Comparison of ENCODE assay signal across 8 cellular contexts in genomic region chr10:46022978-46023702, GRCh38. TPM values are rescaled to one million over a fixed set of nuclear protein-coding genes. Genes with fewer than 3 reads are reported as not detected.
A peak's percentile ranks its signal among the peaks of the same experiment; 100 is the strongest.
DNase-seq lines count a peak whose midpoint lies in the region; ATAC-seq and TF ChIP-seq lines count a peak whose summit lies in the region.

No MANE protein-coding gene starts in this region.

- H3K18ac ChIP-seq in IMR-90 (ENCODE audit: low read depth, low read length) (peak overlapping the region; percentile 42; the same call in 1 of the 2 replicates), trophoblast cell (ENCODE audit: low read length) (peak overlapping the region; percentile 91)

- peaks cover 17% of the 10 kb centered on the region for H3K9me1 ChIP-seq in IMR-90 (ENCODE audit: insufficient read depth, low read length)

- TF ChIP-seq EP300 in transverse colon (IDR thresholded peaks at IDR 0.05; ENCODE audit: low read depth), result no peak

- peaks cover 94% of the 10 kb centered on the region for H3K4me1 Mint-ChIP-seq in activated naive CD8-positive, alpha-beta T cell treated with anti-CD3 and anti-CD28 coated beads, Interleukin-2, amount 50 U/mL, for 24 hours

- H3K9me2 ChIP-seq in SU-DHL-6 (replicated peaks; ENCODE audit: insufficient read depth, low read length), result no peaks in the 10 kb centered on the region

- peak; percentile 35; the same call in 1 of the 2 replicates for TF ChIP-seq CTCF in IMR-90 (conservative IDR thresholded peaks at IDR 0.05; ENCODE audit: low read depth, low read length)
- no peak for TF ChIP-seq CTCF in SU-DHL-6 (IDR thresholded peaks at IDR 0.05; ENCODE audit: insufficient read depth, low read length, poor library complexity, severe bottlenecking)
- peak in 10 of 12 donors; percentile 8 to 57 (median 26) for TF ChIP-seq CTCF in heart left ventricle (IDR thresholded peaks at IDR 0.05)
- TF ChIP-seq CTCF in transverse colon (IDR thresholded peaks at IDR 0.05), result peak in 1 of 5 experiments; percentile 7

- H4K12ac ChIP-seq in trophoblast cell (ENCODE audit: low read depth, low read length), result peak overlapping the region; percentile 76

- no TSS peak for BruUV-seq in IMR-90 (replicated peaks; lab: Mats Ljungman, UMichigan)

- TF ChIP-seq RAD21 in IMR-90 (IDR thresholded peaks at IDR 0.05; ENCODE audit: low read length), result peak; percentile 42

- WGBS in IMR-90 (ENCODE audit: extremely low coverage in 2 of 2, insufficient read length in 1 of 2), 2 experiments, result 1% methylated on average over 30 of the region's 49 CpGs; no CpG with 5 or more reads in 1 of the 2 experiments
- 0 to 1% (median 1%) methylated on average over 33 to 49 of the region's 49 CpGs for WGBS in heart left ventricle, 4 donors
- no CpG with 5 or more reads among the region's 49 CpGs for WGBS in trophoblast cell (ENCODE audit: extremely low coverage, insufficient coverage, insufficient read length)
- WGBS in transverse colon (ENCODE audit: low coverage in 1 of 2), 2 donors, result 0 to 1% methylated on average over 7 to 33 of the region's 49 CpGs

- CTCF ChIA-PET in IMR-90 (lab: Yijun Ruan, JAX), result no interaction called here

- dilution Hi-C loops in IMR-90 (cut with HindIII; ENCODE audit: low sequenced_read_pairs, unreplicated experiment), result no loop called here

- no peak overlapping the region for H4K5ac ChIP-seq in IMR-90 (ENCODE audit: low read depth, low read length)

- no peak overlapping the region for H2BK15ac ChIP-seq in IMR-90 (ENCODE audit: low read depth, low read length)

- H2AK9ac ChIP-seq in IMR-90 (replicated peaks; ENCODE audit: low read depth, low read length, poor library complexity), result peak overlapping the region; percentile 55

- no peaks in the 10 kb centered on the region for H3K9me3 Mint-ChIP-seq in activated naive CD8-positive, alpha-beta T cell treated with anti-CD3 and anti-CD28 coated beads, Interleukin-2, amount 50 U/mL, for 24 hours

- no peak overlapping the region for H2BK20ac ChIP-seq in IMR-90 (ENCODE audit: low read depth, low read length)

- peaks cover 5 to 56% of the 10 kb centered on the region in 2 experiments; a peak in 3 of 4 replicates for H3K79me1 ChIP-seq in IMR-90 (ENCODE audit: low read depth in 1 of 2, low read length in 2 of 2)
- H3K79me1 ChIP-seq in trophoblast cell (ENCODE audit: low read length), result peaks cover 2% of the 10 kb centered on the region

- H3K27ac ChIP-seq in IMR-90 (ENCODE audit: insufficient read depth, low read length) (peak overlapping the region; percentile 84), SU-DHL-6 (ENCODE audit: low read depth, low read length) (no peak overlapping the region), heart left ventricle (peak overlapping the region; percentile 49 to 94 (median 88)), trophoblast cell (ENCODE audit: low read depth, low read length) (peak overlapping the region; percentile 93), transverse colon (peak overlapping the region; percentile 82 to 88 (median 85))

- H4K91ac ChIP-seq in IMR-90 (ENCODE audit: insufficient read depth, low read depth, low read length), result peak overlapping the region; percentile 67; the same call in 1 of the 2 replicates
- peak overlapping the region; percentile 73 for H4K91ac ChIP-seq in trophoblast cell (ENCODE audit: low read depth, low read length)

- H3K4me3 ChIP-seq in IMR-90 (ENCODE audit: insufficient read depth, low read depth, low read length), result peak overlapping the region; percentile 82
- H3K4me3 ChIP-seq in SU-DHL-6 (ENCODE audit: insufficient read depth, low read length, poor library complexity, severe bottlenecking), result peak overlapping the region; percentile 26
- peak overlapping the region; percentile 30 to 82 (median 69) for H3K4me3 ChIP-seq in heart left ventricle
- H3K4me3 ChIP-seq in trophoblast cell (ENCODE audit: low read depth, low read length), result peak overlapping the region; percentile 76
- H3K4me3 ChIP-seq in transverse colon, result peak overlapping the region; percentile 34 to 63 (median 52)

- H2AFZ ChIP-seq in IMR-90 (replicated peaks; ENCODE audit: low read length, poor library complexity) (peak overlapping the region; percentile 90), SU-DHL-6 (ENCODE audit: low read depth, low read length, severe bottlenecking) (no peak overlapping the region), trophoblast cell (ENCODE audit: insufficient read depth, low read length, poor library complexity) (peak overlapping the region; percentile 79)

- TF ChIP-seq POLR2A in IMR-90 (IDR thresholded peaks at IDR 0.05; ENCODE audit: low read depth, low read length), result peak; percentile 68
- TF ChIP-seq POLR2A in heart left ventricle (IDR thresholded peaks at IDR 0.05), result peak; percentile 11 to 67
- peak; percentile 64 for TF ChIP-seq POLR2A in transverse colon (IDR thresholded peaks at IDR 0.05)

- H3K27me3 Mint-ChIP-seq in activated naive CD8-positive, alpha-beta T cell treated with anti-CD3 and anti-CD28 coated beads, Interleukin-2, amount 50 U/mL, for 24 hours, result no peaks in the 10 kb centered on the region

- ATAC-seq in GM21576 (IDR thresholded peaks at IDR 0.05; ENCODE audit: unreplicated experiment), result peak; percentile 96
- ATAC-seq in IMR-90 (ENCODE audit: low read depth), result peak; percentile 96
- peak; percentile 97 for ATAC-seq in activated naive CD8-positive, alpha-beta T cell treated with anti-CD3 and anti-CD28 coated beads, Interleukin-2, amount 50 U/mL, for 24 hours
- peak; percentile 92 to 97 (median 96) for ATAC-seq in heart left ventricle

- H3K4me2 ChIP-seq in IMR-90 (ENCODE audit: low read depth, low read length), result peak overlapping the region; percentile 77
- H3K4me2 ChIP-seq in SU-DHL-6 (ENCODE audit: low read depth, low read length, poor library complexity, severe bottlenecking), result peak overlapping the region; percentile 45
- peak overlapping the region; percentile 67 for H3K4me2 ChIP-seq in trophoblast cell (ENCODE audit: low read length)

- H3K14ac ChIP-seq in IMR-90 (replicated peaks; ENCODE audit: low read depth, low read length), result peak overlapping the region; percentile 30; the same call in 1 of the 2 replicates
- peak overlapping the region; percentile 95 for H3K14ac ChIP-seq in trophoblast cell (ENCODE audit: low read length)

- H3K36me3 ChIP-seq in IMR-90 (ENCODE audit: control insufficient read depth, insufficient read depth, low read length) (no peaks in the 10 kb centered on the region), SU-DHL-6 (ENCODE audit: low read length) (no peaks in the 10 kb centered on the region), heart left ventricle (peaks cover 0 to 18% (median 0%) of the 10 kb centered on the region in 9 donors), trophoblast cell (ENCODE audit: control insufficient read depth in 1 of 2, insufficient read depth in 2 of 2, low read length in 2 of 2) (peaks cover 0 to 2% of the 10 kb centered on the region in 2 experiments), transverse colon (no peaks in the 10 kb centered on the region)

- peaks cover 10% of the 10 kb centered on the region for H3K36me3 Mint-ChIP-seq in activated naive CD8-positive, alpha-beta T cell treated with anti-CD3 and anti-CD28 coated beads, Interleukin-2, amount 50 U/mL, for 24 hours (ENCODE audit: low read depth)

- peak; percentile 38 for DNase-seq in DMS79 treated with DMSO at 0.1 percent for 48 hours (lab: John Stamatoyannopoulos, UW)
- DNase-seq in IMR-90, result peak; percentile 93
- peak; percentile 87 for DNase-seq in activated naive CD8-positive, alpha-beta T cell treated with anti-CD3 and anti-CD28 coated beads, Interleukin-2, amount 50 U/mL, for 24 hours
- peak; percentile 94 to 97 (median 96) for DNase-seq in heart left ventricle
- peak; percentile 98 to 99 for DNase-seq in trophoblast cell
- peak; percentile 93 for DNase-seq in transverse colon

- peaks cover 84% of the 10 kb centered on the region for H4K20me1 ChIP-seq in IMR-90 (ENCODE audit: insufficient read depth, low read length)
- H4K20me1 ChIP-seq in SU-DHL-6 (ENCODE audit: low read depth, low read length), result peaks cover 44% of the 10 kb centered on the region

- H3K4ac ChIP-seq in IMR-90 (ENCODE audit: low read depth, low read length) (peak overlapping the region; percentile 59; the same call in 1 of the 2 replicates), trophoblast cell (ENCODE audit: low read depth, low read length) (peak overlapping the region; percentile 49)

- H3K9ac ChIP-seq in IMR-90 (ENCODE audit: low read depth, low read length) (peak overlapping the region; percentile 28; the same call in 1 of the 2 replicates), SU-DHL-6 (ENCODE audit: low read length) (peak overlapping the region; percentile 6), trophoblast cell (ENCODE audit: low read length) (peak overlapping the region; percentile 25)

- H2AK5ac ChIP-seq in IMR-90 (ENCODE audit: low read depth, low read length) (peak overlapping the region; percentile 8; the same call in 1 of the 2 replicates), trophoblast cell (ENCODE audit: low read length) (no peak overlapping the region)

- in situ Hi-C loops in IMR-90 (cut with MboI; ENCODE audit: low sequenced_read_pairs) (loop anchor here (25.0 kb wide), 1 partner anchor 1036 kb away; the partner anchor contains the start of gene DEPP1), transverse colon (cut with MboI; ENCODE audit: low pct_ligation_motif_present in 1 of 4, low pct_unique_long_range_greater_than_20kb in 1 of 4, low sequenced_read_pairs in 3 of 4) (no loop called here)

- H3K56ac ChIP-seq in IMR-90 (ENCODE audit: extremely low read depth, insufficient read depth, low read length), result 0 out of 2 replicates have a peak overlapping the region, but pooled peaks have one; percentile 1

- H3F3A ChIP-seq in SU-DHL-6 (ENCODE audit: insufficient read depth), result no peaks in the 10 kb centered on the region

- H2BK5ac ChIP-seq in IMR-90 (ENCODE audit: low read depth, low read length, poor library complexity, severe bottlenecking) (peak overlapping the region; percentile 87), trophoblast cell (ENCODE audit: low read depth, low read length, poor library complexity) (peak overlapping the region; percentile 93)

- peak overlapping the region; percentile 69 for H3K27ac Mint-ChIP-seq in activated naive CD8-positive, alpha-beta T cell treated with anti-CD3 and anti-CD28 coated beads, Interleukin-2, amount 50 U/mL, for 24 hours

- POLR2A ChIA-PET in IMR-90 (lab: Charles Lee; ENCODE audit: unreplicated experiment), result interaction anchor here (0.5 to 0.6 kb wide), 2 partner anchors 31 to 52 kb away, joined by 4 to 5 read pairs; no protein-coding TSS in a partner anchor

- H4K8ac ChIP-seq in IMR-90 (ENCODE audit: low read depth in 2 of 2, low read length in 2 of 2) (peak overlapping the region in 1 of 2 experiments; percentile 70; a peak in 1 of 4 replicates), trophoblast cell (ENCODE audit: low read depth, low read length) (peak overlapping the region; percentile 74)

- H3K23ac ChIP-seq in IMR-90 (ENCODE audit: low read depth, low read length) (peak overlapping the region; percentile 68; the same call in 1 of the 2 replicates), trophoblast cell (ENCODE audit: low read length) (no peak overlapping the region)

- H3K4me3 Mint-ChIP-seq in activated naive CD8-positive, alpha-beta T cell treated with anti-CD3 and anti-CD28 coated beads, Interleukin-2, amount 50 U/mL, for 24 hours, result peak overlapping the region; percentile 79

- H3K79me2 ChIP-seq in SU-DHL-6 (ENCODE audit: insufficient read depth, low read length) (peaks cover 100% of the 10 kb centered on the region), trophoblast cell (ENCODE audit: control insufficient read depth, insufficient read depth, low read length, poor library complexity) (peaks cover 11% of the 10 kb centered on the region)

- intact Hi-C loops in IMR-90 (cut with micrococcal nuclease) (loop anchor here (10.0 kb wide), 1 partner anchor 558 kb away; no protein-coding TSS in a partner anchor), heart left ventricle (cut with DNase I) (loop anchor here in 6 of 10 donors (10.0 kb wide), 3 partner anchors 48 to 1028 kb away; partner anchors contain the start of genes TIMM23 (in 6 of the 6) and ZNF22 (in 1 of the 6)), transverse colon (cut with DNase I; ENCODE audit: low total_unique reads) (no loop called here)

- no peaks in the 10 kb centered on the region for H3K9me3 ChIP-seq in IMR-90 (ENCODE audit: control insufficient read depth, insufficient read depth, low read length)
- no peaks in the 10 kb centered on the region for H3K9me3 ChIP-seq in SU-DHL-6 (ENCODE audit: insufficient read depth, low read length)
- no peaks in the 10 kb centered on the region for H3K9me3 ChIP-seq in heart left ventricle
- no peaks in the 10 kb centered on the region for H3K9me3 ChIP-seq in trophoblast cell (ENCODE audit: insufficient read depth, low read depth, low read length)
- no peaks in the 10 kb centered on the region for H3K9me3 ChIP-seq in transverse colon

- H2BK120ac ChIP-seq in IMR-90 (ENCODE audit: low read depth, low read length) (no peak overlapping the region), trophoblast cell (ENCODE audit: insufficient read depth, low read length, poor library complexity) (peak overlapping the region; percentile 63)

- H3K4me1 ChIP-seq in IMR-90 (ENCODE audit: control insufficient read depth, insufficient read depth, low read length) (peaks cover 33% of the 10 kb centered on the region), heart left ventricle (peaks cover 4 to 96% (median 85%) of the 10 kb centered on the region in 12 donors), trophoblast cell (ENCODE audit: control insufficient read depth in 1 of 2, insufficient read depth in 2 of 2, low read length in 2 of 2) (peaks cover 0 to 3% of the 10 kb centered on the region in 2 experiments), transverse colon (peaks cover 38 to 97% (median 83%) of the 10 kb centered on the region in 4 donors)

- no peak overlapping the region for H2BK12ac ChIP-seq in trophoblast cell (ENCODE audit: low read length)

- H3K27me3 ChIP-seq in IMR-90 (ENCODE audit: control insufficient read depth, insufficient read depth, low read length) (no peaks in the 10 kb centered on the region), SU-DHL-6 (ENCODE audit: low read length) (no peaks in the 10 kb centered on the region), heart left ventricle (no peaks in the 10 kb centered on the region), trophoblast cell (ENCODE audit: insufficient read depth, low read length) (no peaks in the 10 kb centered on the region), transverse colon (no peaks in the 10 kb centered on the region)

RNA-seq across cellular contexts. Expression of gene NCOA4, which starts 7.3 kb away (rescaled TPM):
- total RNA-seq in IMR-90 (2012; rRNA removed) (188 and 202 TPM in 2 replicates), heart left ventricle (100 to 1,000 TPM; 187 to 296 (median 256) TPM), transverse colon (100 to 1,000 TPM; 129 to 208 (median 178) TPM)
- polyA plus RNA-seq in IMR-90 (2012; rRNA removed) (55.6 and 62.2 TPM in 2 replicates), heart left ventricle (100 to 1,000 TPM in 1 of 2 donors, 10 to 100 TPM in 1; 55.1 to 109 TPM)
- 15.8 and 24.1 TPM in 2 replicates for polyA plus RNA-seq in IMR-90 (2012; cell fraction: cytosol; rRNA removed)
- 6.4 and 33.7 TPM in 2 replicates for polyA plus RNA-seq in IMR-90 (2012; cell fraction: nucleus; rRNA removed; ENCODE audit: low replicate concordance)
- 187 and 194 TPM in 2 replicates for polyA plus RNA-seq in trophoblast cell (2013)

RNA-seq across cellular contexts. Expression of gene MSMB, which starts 22.9 kb away (rescaled TPM):
- total RNA-seq in IMR-90 (2012; rRNA removed) (not detected in 2 replicates), heart left ventricle (not detected), transverse colon (not detected)
- polyA plus RNA-seq in IMR-90 (2012; rRNA removed) (not detected in 2 replicates), heart left ventricle (not detected)
- not detected in 2 replicates for polyA plus RNA-seq in IMR-90 (2012; cell fraction: cytosol; rRNA removed)
- not detected in 2 replicates for polyA plus RNA-seq in IMR-90 (2012; cell fraction: nucleus; rRNA removed; ENCODE audit: low replicate concordance)
- polyA plus RNA-seq in trophoblast cell (2013), result 0.64 and 1.1 TPM in 2 replicates

RNA-seq across cellular contexts. Expression of gene TIMM23, which starts 50.9 kb away (rescaled TPM):
- total RNA-seq in IMR-90 (2012; rRNA removed) (86.2 and 117 TPM in 2 replicates), heart left ventricle (100 to 1,000 TPM in 2 of 9 donors, 10 to 100 TPM in 7; 73.9 to 111 (median 83.5) TPM), transverse colon (10 to 100 TPM; 17.2 to 52.6 (median 35.9) TPM)
- polyA plus RNA-seq in IMR-90 (2012; rRNA removed) (74.4 and 82.4 TPM in 2 replicates), heart left ventricle (100 to 1,000 TPM; 118 to 123 TPM)
- polyA plus RNA-seq in IMR-90 (2012; cell fraction: cytosol; rRNA removed), result 29.6 and 49.6 TPM in 2 replicates
- polyA plus RNA-seq in IMR-90 (2012; cell fraction: nucleus; rRNA removed; ENCODE audit: low replicate concordance), result 7.6 and 36.7 TPM in 2 replicates
- polyA plus RNA-seq in trophoblast cell (2013), result 84.3 TPM in 2 replicates

Comparison
In these comparisons a context has a peak if more than half of its experiments do, and no peak if none do; other contexts are left out.
1. DNase-seq: peak in every context shown above with its lines; median percentile 98 in trophoblast cell; 96 in heart left ventricle; 93 in IMR-90; 93 in transverse colon; 87 in activated naive CD8-positive, alpha-beta T cell treated with anti-CD3 and anti-CD28 coated beads, Interleukin-2, amount 50 U/mL, for 24 hours; 38 in DMS79 treated with DMSO at 0.1 percent for 48 hours.
2. H3K4me3 ChIP-seq: peak in every context shown above with its lines; median percentile 82 in IMR-90; 76 in trophoblast cell; 69 in heart left ventricle; 52 in transverse colon; 26 in SU-DHL-6.